In the genomic region with DNA sequence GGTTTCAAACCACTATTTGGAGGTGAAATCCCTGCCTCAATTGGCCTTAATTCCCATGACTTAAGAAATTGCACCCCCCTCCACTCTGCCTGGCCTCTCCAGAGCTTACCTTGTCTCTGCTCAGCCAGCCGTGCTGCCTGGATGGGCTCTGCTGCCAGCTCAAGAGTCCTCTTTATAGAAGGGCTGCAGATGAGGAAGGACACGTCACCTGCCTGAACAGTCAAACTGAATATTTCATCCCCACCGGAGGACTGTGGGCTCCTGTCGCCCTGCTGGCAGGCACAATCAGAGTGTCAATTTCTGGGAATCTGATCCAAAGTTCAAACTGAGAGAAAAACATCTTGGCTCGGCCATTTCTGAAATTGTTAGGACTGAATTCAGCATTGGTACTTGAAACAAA, we compare ENCODE assay signal across 21 cellular contexts. TPM values are rescaled to one million over a fixed set of nuclear protein-coding genes. Genes with fewer than 3 reads are reported as not detected.
DNase-seq lines count a peak whose midpoint lies in the region; ATAC-seq and TF ChIP-seq lines count a peak whose summit lies in the region.
"Had no signal": no experiment of that assay in that cellular context is flagged by ENCODE, and none has a peak within 500 bp of the region (broad histone marks: within the 10 kb centered on the region; RNA-seq: fewer than 3 reads in every experiment).

OTOS (minus strand) TSS at position 148 of the 400 bp plus-strand sequence. CDS start 332 bp downstream, outside the sequence.

- no peak within 1 kb of the TSS for H4K8ac ChIP-seq in mesenchymal stem cell (ENCODE audit: low read length)

- H3K4me3 ChIP-seq in NT2/D1 (ENCODE audit: insufficient read length, low read depth) (no peak within 1 kb of the TSS), lower lobe of right lung (no peak within 1 kb of the TSS), SK-N-SH (ENCODE audit: low read depth in 2 of 2, low read length in 1 of 2) (no peak within 1 kb of the TSS), mesenchymal stem cell (ENCODE audit: insufficient read depth in 1 of 2, low read depth in 1 of 2, low read length in 2 of 2) (no peak within 1 kb of the TSS)
- H3K4me3 ChIP-seq: HAP-1, hepatocyte, thoracic aorta had no signal

- no peak within 1 kb of the TSS for H2BK5ac ChIP-seq in mesenchymal stem cell (ENCODE audit: low read depth, low read length, poor library complexity, severe bottlenecking)

- no peaks in the 10 kb centered on the region for H3K9me3 Mint-ChIP-seq in activated CD4-positive, alpha-beta T cell treated with anti-CD3 and anti-CD28 coated beads for 36 hours (ENCODE audit: low read depth)
- H3K9me3 Mint-ChIP-seq: neural crest cell; stimulated activated effector memory CD8-positive, alpha-beta T cell treated with anti-CD3 and anti-CD28 coated beads, Interleukin-12 subunit alpha, Interleukin-12 subunit beta, amount 100 ng/mL, for 72 hours had no signal

- TF ChIP-seq RAD21 in SK-N-SH (IDR thresholded peaks at IDR 0.05; ENCODE audit: low read length), result no peak

- H3K27ac Mint-ChIP-seq in activated CD4-positive, alpha-beta T cell treated with anti-CD3 and anti-CD28 coated beads for 36 hours, result no peak within 1 kb of the TSS
- H3K27ac Mint-ChIP-seq: stimulated activated effector memory CD8-positive, alpha-beta T cell treated with anti-CD3 and anti-CD28 coated beads, Interleukin-12 subunit alpha, Interleukin-12 subunit beta, amount 100 ng/mL, for 72 hours; T-helper 17 cell had no signal

- H3F3A ChIP-seq in SK-N-SH (replicated peaks; ENCODE audit: insufficient read depth), result no peaks in the 10 kb centered on the region

- ATAC-seq in lower lobe of right lung (no peak), HG03521 (IDR thresholded peaks at IDR 0.05; ENCODE audit: unreplicated experiment) (no peak)
- ATAC-seq in activated CD4-positive, alpha-beta T cell treated with anti-CD3 and anti-CD28 coated beads for 36 hours, result no peak
- ATAC-seq: stimulated activated effector memory CD8-positive, alpha-beta T cell treated with anti-CD3 and anti-CD28 coated beads, Interleukin-12 subunit alpha, Interleukin-12 subunit beta, amount 100 ng/mL, for 72 hours; T-helper 17 cell had no signal

- H3K4me2 ChIP-seq in SK-N-SH, result no peak within 1 kb of the TSS
- H3K4me2 ChIP-seq in mesenchymal stem cell (ENCODE audit: low read length, poor library complexity, severe bottlenecking), result no peak within 1 kb of the TSS
- H3K4me2 ChIP-seq: hepatocyte had no signal

- H3K27me3 Mint-ChIP-seq in activated CD4-positive, alpha-beta T cell treated with anti-CD3 and anti-CD28 coated beads for 36 hours, result no peaks in the 10 kb centered on the region

- H3K14ac ChIP-seq in mesenchymal stem cell (ENCODE audit: low read length in 2 of 2), result no peak within 1 kb of the TSS

- H3K36me3 ChIP-seq in NT2/D1 (ENCODE audit: insufficient read depth, insufficient read length, low read length) (no peaks in the 10 kb centered on the region), lower lobe of right lung (no peaks in the 10 kb centered on the region), SK-N-SH (replicated peaks in 1 of 2; ENCODE audit: control insufficient read depth in 1 of 2, insufficient read depth in 2 of 2, low read length in 1 of 2) (no peaks in the 10 kb centered on the region), mesenchymal stem cell (ENCODE audit: control insufficient read depth in 1 of 2, insufficient read depth in 2 of 2, low read depth in 1 of 2, low read length in 2 of 2) (no peaks in the 10 kb centered on the region)
- H3K36me3 ChIP-seq: HAP-1, thoracic aorta had no signal

- peaks cover 19% of the 10 kb centered on the region for H3K4me1 ChIP-seq in NT2/D1 (ENCODE audit: insufficient read depth, insufficient read length)
- H3K4me1 ChIP-seq in lower lobe of right lung, result peaks cover 7% of the 10 kb centered on the region
- H3K4me1 ChIP-seq in SK-N-SH (ENCODE audit: control insufficient read depth in 1 of 2, insufficient read depth in 2 of 2, low read depth in 1 of 2, low read length in 1 of 2), result peaks cover 0 to 5% of the 10 kb centered on the region in 2 experiments; a peak in 1 of 4 replicates
- H3K4me1 ChIP-seq in mesenchymal stem cell (ENCODE audit: control insufficient read depth, insufficient read depth, low read depth, low read length), result peaks cover 8% of the 10 kb centered on the region

- H3K27ac ChIP-seq in lower lobe of right lung (no peak within 1 kb of the TSS), SK-N-SH (ENCODE audit: low read depth in 2 of 2, low read length in 1 of 2) (no peak within 1 kb of the TSS), mesenchymal stem cell (ENCODE audit: low read length, poor library complexity, severe bottlenecking) (no peak within 1 kb of the TSS)
- H3K27ac ChIP-seq: hepatocyte, thoracic aorta had no signal

- no peak within 1 kb of the TSS for H4K91ac ChIP-seq in mesenchymal stem cell (ENCODE audit: low read length)

- H3K9me3 ChIP-seq in NT2/D1 (ENCODE audit: insufficient read depth, low read length), result no peaks in the 10 kb centered on the region
- no peaks in the 10 kb centered on the region for H3K9me3 ChIP-seq in lower lobe of right lung
- no peaks in the 10 kb centered on the region for H3K9me3 ChIP-seq in SK-N-SH
- H3K9me3 ChIP-seq in mesenchymal stem cell (ENCODE audit: control insufficient read depth, low read length), result no peaks in the 10 kb centered on the region
- H3K9me3 ChIP-seq: HAP-1, thoracic aorta had no signal

- H3K27me3 ChIP-seq in NT2/D1 (ENCODE audit: insufficient read depth, insufficient read length) (peaks cover 26% of the 10 kb centered on the region), lower lobe of right lung (ENCODE audit: low read depth) (peaks cover 13% of the 10 kb centered on the region), SK-N-SH (ENCODE audit: insufficient read depth) (no peaks in the 10 kb centered on the region; the same call in 1 of the 2 replicates), mesenchymal stem cell (ENCODE audit: control insufficient read depth in 1 of 2, insufficient read depth in 1 of 2, low read length in 2 of 2) (peaks cover 27 to 49% of the 10 kb centered on the region in 2 experiments)
- H3K27me3 ChIP-seq: hepatocyte had no signal

- no peak within 1 kb of the TSS for H2AK5ac ChIP-seq in mesenchymal stem cell (ENCODE audit: low read length, severe bottlenecking)

- WGBS in SK-N-SH (ENCODE audit: low lambda C conversion rate), result 72% methylated on average over 5 of the region's 5 CpGs
- 83% methylated on average over 5 of the region's 5 CpGs for WGBS in mesenchymal stem cell

- H3K18ac ChIP-seq in mesenchymal stem cell (ENCODE audit: low read depth in 1 of 2, low read length in 2 of 2), result no peak within 1 kb of the TSS

- H2BK12ac ChIP-seq in mesenchymal stem cell (ENCODE audit: low read length in 2 of 2), result no peak within 1 kb of the TSS

- H3K9ac ChIP-seq in NT2/D1 (ENCODE audit: insufficient read length, low read depth), result peak within 1 kb of the TSS; percentile 27
- no peak within 1 kb of the TSS for H3K9ac ChIP-seq in SK-N-SH
- no peak within 1 kb of the TSS for H3K9ac ChIP-seq in mesenchymal stem cell (ENCODE audit: low read length)

- TF ChIP-seq CTCF in lower lobe of right lung (IDR thresholded peaks at IDR 0.05) (no peak), SK-N-SH (IDR thresholded peaks at IDR 0.05) (no peak)

- H3K4me3 Mint-ChIP-seq in activated CD4-positive, alpha-beta T cell treated with anti-CD3 and anti-CD28 coated beads for 36 hours, result no peak within 1 kb of the TSS
- H3K4me3 Mint-ChIP-seq: neural crest cell; stimulated activated effector memory CD8-positive, alpha-beta T cell treated with anti-CD3 and anti-CD28 coated beads, Interleukin-12 subunit alpha, Interleukin-12 subunit beta, amount 100 ng/mL, for 72 hours; T-helper 17 cell had no signal

- no peaks in the 10 kb centered on the region for H4K20me1 ChIP-seq in SK-N-SH (ENCODE audit: insufficient read depth)

- H3K23ac ChIP-seq in mesenchymal stem cell (ENCODE audit: low read length in 2 of 2), result no peak within 1 kb of the TSS

- no peaks in the 10 kb centered on the region for H3K79me1 ChIP-seq in mesenchymal stem cell (replicated peaks; ENCODE audit: low read length, poor library complexity, severe bottlenecking)

- POLR2A ChIA-PET in SK-N-SH (lab: Yijun Ruan, JAX), result no interaction called here
- POLR2A ChIA-PET in activated CD4-positive, alpha-beta T cell treated with anti-CD3 and anti-CD28 coated beads for 36 hours (lab: Charles Lee), result no interaction called here

- DNase-seq in DMS79 (lab: John Stamatoyannopoulos, UW) (peak; percentile 94), NCI-H1092 treated with DMSO at 0.1 percent for 48 hours (lab: John Stamatoyannopoulos, UW) (peak; percentile 46), NT2/D1 (ENCODE audit: low read depth, low spot score) (no peak), lower lobe of right lung (peak; percentile 19), SK-N-SH (no peak), mesenchymal stem cell (no peak)
- DNase-seq in activated CD4-positive, alpha-beta T cell treated with anti-CD3 and anti-CD28 coated beads for 36 hours, result no peak
- DNase-seq: activated CD4-positive, alpha-beta T cell treated with anti-CD3 and anti-CD28 coated beads for 1 hour; activated gamma-delta T cell; islet precursor cell; KBM-7; NCI-H446; T-helper 17 cell had no signal

- H3K4ac ChIP-seq in mesenchymal stem cell (ENCODE audit: low read depth in 1 of 2, low read length in 2 of 2), result no peak within 1 kb of the TSS

- H3K9me2 ChIP-seq in SK-N-SH, result no peaks in the 10 kb centered on the region

- intact Hi-C loops in lower lobe of right lung (cut with DNase I), result no loop called here
- intact Hi-C loops in activated CD4-positive, alpha-beta T cell treated with anti-CD3 and anti-CD28 coated beads for 36 hours (cut with DNase I, micrococcal nuclease), result no loop called here

- H2BK120ac ChIP-seq in mesenchymal stem cell (ENCODE audit: low read depth, low read length), result no peak within 1 kb of the TSS

- H3K4me1 Mint-ChIP-seq in activated CD4-positive, alpha-beta T cell treated with anti-CD3 and anti-CD28 coated beads for 36 hours, result peaks cover 9% of the 10 kb centered on the region

- TF ChIP-seq EP300 in SK-N-SH (IDR thresholded peaks at IDR 0.05; ENCODE audit: borderline replicate concordance in 1 of 2, low read depth in 1 of 2, low read length in 1 of 2), result no peak

- H3K79me2 ChIP-seq in SK-N-SH (ENCODE audit: insufficient read depth), result peaks cover 11% of the 10 kb centered on the region

- no peak within 1 kb of the TSS for H2BK15ac ChIP-seq in mesenchymal stem cell (ENCODE audit: low read depth, poor library complexity, severe bottlenecking)

- CTCF ChIA-PET in SK-N-SH (lab: Yijun Ruan, JAX), result interaction anchor here (0.6 to 9.5 kb wide), 4 partner anchors 9 to 119 kb away, joined by 3 to 291 read pairs (median 10); no protein-coding TSS in a partner anchor
- CTCF ChIA-PET in activated CD4-positive, alpha-beta T cell treated with anti-CD3 and anti-CD28 coated beads for 36 hours (lab: Charles Lee), result interaction anchor here (1.4 to 8.1 kb wide), 2 partner anchors 77 to 80 kb away, joined by 3 to 119 read pairs; no protein-coding TSS in a partner anchor

- H2AFZ ChIP-seq in SK-N-SH (ENCODE audit: low read depth) (no peak within 1 kb of the TSS), mesenchymal stem cell (ENCODE audit: low read depth, low read length) (no peak within 1 kb of the TSS)
- H2AFZ ChIP-seq: hepatocyte had no signal

- no peaks in the 10 kb centered on the region for H3K36me3 Mint-ChIP-seq in activated CD4-positive, alpha-beta T cell treated with anti-CD3 and anti-CD28 coated beads for 36 hours (ENCODE audit: low read depth)
- H3K36me3 Mint-ChIP-seq: stimulated activated effector memory CD8-positive, alpha-beta T cell treated with anti-CD3 and anti-CD28 coated beads, Interleukin-12 subunit alpha, Interleukin-12 subunit beta, amount 100 ng/mL, for 72 hours had no signal

RNA-seq across cellular contexts. Expression of gene OTOS, which starts in this region (rescaled TPM):
- total RNA-seq in lower lobe of right lung, result not detected
- not detected in 2 replicates for polyA plus RNA-seq in SK-N-SH (2012; rRNA removed)
- polyA plus RNA-seq in SK-N-SH (2012; cell fraction: cytosol; rRNA removed), result not detected in 2 replicates
- polyA plus RNA-seq in SK-N-SH (2012; cell fraction: nucleus; rRNA removed), result not detected in 2 replicates
- total RNA-seq in activated CD4-positive, alpha-beta T cell treated with anti-CD3 and anti-CD28 coated beads for 36 hours, result not detected
- not detected for polyA plus RNA-seq in mesenchymal stem cell (2013, experiment 1 of 2)
- not detected for polyA plus RNA-seq in mesenchymal stem cell (2013, experiment 2 of 2)
- total RNA-seq: aorta, neural crest cell, Right ventricle myocardium superior, T-helper 17 cell, thoracic aorta had no signal
- polyA plus RNA-seq: aorta, hepatocyte had no signal

Comparison
In these comparisons a context has a peak if more than half of its experiments do, and no peak if none do; other contexts are left out.
1. Peak in DNase-seq in lower lobe of right lung; RNA of the gene not detected or under 1 TPM.
2. DNase-seq: peak in DMS79 (single experiment) and NCI-H1092 treated with DMSO at 0.1 percent for 48 hours (single experiment); none in NT2/D1 (single experiment), SK-N-SH (single experiment), activated CD4-positive, alpha-beta T cell treated with anti-CD3 and anti-CD28 coated beads for 36 hours (single experiment) and mesenchymal stem cell (single experiment).